ENCODE assay signal across 8 cellular contexts in the genomic region with DNA sequence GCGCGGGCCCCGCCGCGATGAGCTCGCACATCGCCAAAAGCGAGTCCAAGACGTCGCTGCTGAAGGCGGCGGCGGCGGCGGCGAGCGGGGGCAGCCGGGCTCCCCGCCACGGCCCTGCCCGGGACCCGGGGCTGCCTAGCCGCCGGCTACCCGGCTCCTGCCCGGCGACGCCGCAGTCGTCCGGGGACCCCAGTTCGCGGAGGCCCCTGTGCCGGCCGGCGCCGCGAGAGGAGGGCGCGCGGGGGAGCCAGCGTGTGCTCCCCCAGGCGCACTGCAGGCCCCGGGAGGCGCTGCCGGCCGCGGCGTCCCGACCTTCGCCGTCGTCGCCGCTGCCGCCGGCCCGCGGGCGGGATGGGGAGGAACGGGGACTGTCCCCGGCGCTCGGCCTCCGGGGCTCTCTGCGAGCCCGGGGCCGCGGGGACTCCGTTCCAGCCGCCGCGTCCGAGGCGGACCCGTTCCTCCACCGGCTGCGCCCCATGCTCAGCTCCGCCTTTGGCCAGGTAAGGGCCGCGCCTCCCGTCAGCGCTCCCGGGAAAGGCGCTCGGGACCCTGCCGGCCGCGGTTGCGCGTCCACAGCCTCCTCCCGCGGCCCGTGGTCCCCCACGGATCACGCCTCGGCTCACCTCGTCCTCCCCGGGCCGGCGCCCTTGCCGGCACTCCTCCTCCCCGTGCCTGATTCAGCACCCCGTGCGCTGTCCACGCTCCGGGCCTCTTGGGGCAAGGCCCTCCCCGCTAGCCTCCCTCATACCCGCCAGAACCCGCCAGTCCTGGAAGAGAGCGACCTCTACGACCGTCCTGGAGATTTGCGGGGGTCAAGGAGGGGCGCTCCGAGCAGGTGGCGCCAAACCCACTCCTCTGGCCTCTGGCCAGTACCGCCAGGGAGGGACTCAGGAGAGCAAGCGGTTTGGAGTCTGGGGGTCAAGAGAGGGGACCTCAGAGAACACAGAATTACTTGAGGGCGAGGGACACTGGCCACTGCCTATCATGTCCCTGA. TPM values are rescaled to one million over a fixed set of nuclear protein-coding genes. Genes with fewer than 3 reads are reported as not detected.
A peak's percentile ranks its signal among the peaks of the same experiment; 100 is the strongest.
DNase-seq lines count a peak whose midpoint lies in the region; ATAC-seq, FAIRE-seq and TF ChIP-seq lines count a peak whose summit lies in the region.

No MANE protein-coding gene starts in this region.

- intact Hi-C loops in endothelial cell of umbilical vein (cut with micrococcal nuclease), result loop anchor here (10.0 kb wide), 1 partner anchor 454 kb away; no protein-coding TSS in a partner anchor
- intact Hi-C loops in upper lobe of right lung (cut with DNase I), result no loop called here

- H3K27me3 ChIP-seq in DOHH2 (ENCODE audit: control insufficient read depth, low read length) (peaks cover 48% of the 10 kb centered on the region), MM.1S (replicated peaks; ENCODE audit: insufficient read depth, low read length) (peaks cover 15% of the 10 kb centered on the region; the same call in 1 of the 2 replicates), endothelial cell of umbilical vein (ENCODE audit: control insufficient read depth in 2 of 2, insufficient read depth in 2 of 2, low read length in 2 of 2) (peaks cover 46 to 51% of the 10 kb centered on the region in 2 experiments), upper lobe of right lung (peaks cover 59% of the 10 kb centered on the region)

- peak overlapping the region; percentile 94 for H3K4me2 ChIP-seq in DOHH2 (ENCODE audit: low read length)
- peak overlapping the region; percentile 52; the same call in 1 of the 2 replicates for H3K4me2 ChIP-seq in MM.1S (ENCODE audit: low read depth, low read length)
- H3K4me2 ChIP-seq in endothelial cell of umbilical vein (ENCODE audit: insufficient read depth, low read length), result peak overlapping the region; percentile 48

- H4K20me1 ChIP-seq in DOHH2 (ENCODE audit: control insufficient read depth, insufficient read depth, low read depth, low read length), result no peaks in the 10 kb centered on the region
- H4K20me1 ChIP-seq in MM.1S (ENCODE audit: insufficient read depth, low read length), result no peaks in the 10 kb centered on the region
- H4K20me1 ChIP-seq in endothelial cell of umbilical vein (replicated peaks; ENCODE audit: control insufficient read depth, extremely low read depth, insufficient read depth, low read length), result no peaks in the 10 kb centered on the region

- DNase-seq in MM.1S (peak; percentile 47), endothelial cell of umbilical vein (ENCODE audit: low read depth, low spot score) (peak; percentile 46), upper lobe of right lung (peak; percentile 83), NCI-H1092 treated with DMSO at 0.1 percent for 48 hours (lab: John Stamatoyannopoulos, UW) (no peak)
- peak; percentile 76 for DNase-seq in activated CD8-positive, alpha-beta memory T cell treated with anti-CD3 and anti-CD28 coated beads, Interleukin-2, amount 10 ng/mL, durations not matched to agents 7 days and 5 days
- DNase-seq in natural killer cell treated with Interleukin-12 subunit alpha and Interleukin-12 subunit beta and Interleukin-15 and Interleukin-18, amount 100 ng/mL, for 72 hours (ENCODE audit: low spot score), result no peak

- H3K36me3 Mint-ChIP-seq in activated CD8-positive, alpha-beta memory T cell treated with anti-CD3 and anti-CD28 coated beads, Interleukin-2, amount 10 ng/mL, durations not matched to agents 7 days and 5 days, result no peaks in the 10 kb centered on the region
- no peaks in the 10 kb centered on the region for H3K36me3 Mint-ChIP-seq in natural killer cell treated with Interleukin-12 subunit alpha and Interleukin-12 subunit beta and Interleukin-15 and Interleukin-18, amount 100 ng/mL, for 72 hours

- no peaks in the 10 kb centered on the region for H3K9me3 Mint-ChIP-seq in activated CD8-positive, alpha-beta memory T cell treated with anti-CD3 and anti-CD28 coated beads, Interleukin-2, amount 10 ng/mL, durations not matched to agents 7 days and 5 days (ENCODE audit: low read depth)
- H3K9me3 Mint-ChIP-seq in natural killer cell treated with Interleukin-12 subunit alpha and Interleukin-12 subunit beta and Interleukin-15 and Interleukin-18, amount 100 ng/mL, for 72 hours, result no peaks in the 10 kb centered on the region

- no peaks in the 10 kb centered on the region for H3K9me2 ChIP-seq in DOHH2 (replicated peaks; ENCODE audit: control insufficient read depth, low read length)
- no peaks in the 10 kb centered on the region for H3K9me2 ChIP-seq in MM.1S (replicated peaks; ENCODE audit: insufficient read depth, low read length)

- H3K4me3 Mint-ChIP-seq in activated CD8-positive, alpha-beta memory T cell treated with anti-CD3 and anti-CD28 coated beads, Interleukin-2, amount 10 ng/mL, durations not matched to agents 7 days and 5 days, result peak overlapping the region; percentile 45
- H3K4me3 Mint-ChIP-seq in natural killer cell treated with Interleukin-12 subunit alpha and Interleukin-12 subunit beta and Interleukin-15 and Interleukin-18, amount 100 ng/mL, for 72 hours, result peak overlapping the region; percentile 73

- no peak overlapping the region for H3K27ac Mint-ChIP-seq in activated CD8-positive, alpha-beta memory T cell treated with anti-CD3 and anti-CD28 coated beads, Interleukin-2, amount 10 ng/mL, durations not matched to agents 7 days and 5 days
- no peak overlapping the region for H3K27ac Mint-ChIP-seq in natural killer cell treated with Interleukin-12 subunit alpha and Interleukin-12 subunit beta and Interleukin-15 and Interleukin-18, amount 100 ng/mL, for 72 hours

- peaks cover 51% of the 10 kb centered on the region for H3K27me3 Mint-ChIP-seq in activated CD8-positive, alpha-beta memory T cell treated with anti-CD3 and anti-CD28 coated beads, Interleukin-2, amount 10 ng/mL, durations not matched to agents 7 days and 5 days
- H3K27me3 Mint-ChIP-seq in natural killer cell treated with Interleukin-12 subunit alpha and Interleukin-12 subunit beta and Interleukin-15 and Interleukin-18, amount 100 ng/mL, for 72 hours, result peaks cover 32 to 42% of the 10 kb centered on the region in 2 donors

- H3K79me2 ChIP-seq in DOHH2 (ENCODE audit: control insufficient read depth, low read length), result no peaks in the 10 kb centered on the region
- H3K79me2 ChIP-seq in MM.1S (ENCODE audit: low read length), result no peaks in the 10 kb centered on the region
- no peaks in the 10 kb centered on the region for H3K79me2 ChIP-seq in endothelial cell of umbilical vein (ENCODE audit: control insufficient read depth, insufficient read depth, low read length)

- no peak overlapping the region for H2AFZ ChIP-seq in MM.1S (ENCODE audit: low read length)
- H2AFZ ChIP-seq in endothelial cell of umbilical vein (ENCODE audit: low read depth, low read length), result no peak overlapping the region

- TF ChIP-seq CTCF in DOHH2 (IDR thresholded peaks at IDR 0.05; ENCODE audit: low read depth, low read length, poor library complexity, severe bottlenecking) (no peak), MM.1S (IDR thresholded peaks at IDR 0.05; ENCODE audit: low read length) (0 out of 2 replicates have a peak, but pooled peaks have one; percentile 5), endothelial cell of umbilical vein (IDR thresholded peaks at IDR 0.05; ENCODE audit: extremely low read depth in 1 of 2, insufficient read depth in 1 of 2, low read depth in 1 of 2, low read length in 2 of 2) (no peak), upper lobe of right lung (IDR thresholded peaks at IDR 0.05) (no peak)

- H3K9me1 ChIP-seq in endothelial cell of umbilical vein (replicated peaks; ENCODE audit: control insufficient read depth, extremely low read depth, insufficient read depth, low read length), result no peaks in the 10 kb centered on the region

- dilution Hi-C loops in endothelial cell of umbilical vein (cut with MboI; ENCODE audit: extremely low pct_ligation_motif_present, low sequenced_read_pairs), result no loop called here

- CTCF ChIA-PET in activated CD8-positive, alpha-beta memory T cell treated with anti-CD3 and anti-CD28 coated beads, Interleukin-2, amount 10 ng/mL, durations not matched to agents 7 days and 5 days (lab: Charles Lee), result interaction anchor here (1.0 to 3.8 kb wide), 6 partner anchors 8 to 330 kb away, joined by 3 to 20 read pairs (median 6); partner anchors contain the start of gene POP5
- CTCF ChIA-PET in endothelial cell of umbilical vein (lab: Charles Lee), result interaction anchor here (0.6 to 1.5 kb wide), 5 partner anchors 8 to 419 kb away, joined by 3 to 8 read pairs (median 4); no protein-coding TSS in a partner anchor

- H3K36me3 ChIP-seq in DOHH2 (ENCODE audit: control insufficient read depth, low read length) (no peaks in the 10 kb centered on the region), MM.1S (replicated peaks; ENCODE audit: insufficient read depth, low read length) (no peaks in the 10 kb centered on the region), endothelial cell of umbilical vein (ENCODE audit: control insufficient read depth in 2 of 2, extremely low read depth in 1 of 2, insufficient read depth in 2 of 2, low read length in 2 of 2) (no peaks in the 10 kb centered on the region), upper lobe of right lung (no peaks in the 10 kb centered on the region)

- H3K4me3 ChIP-seq in DOHH2 (ENCODE audit: low read length) (peak overlapping the region; percentile 75), MM.1S (ENCODE audit: low read length) (peak overlapping the region; percentile 31; the same call in 1 of the 2 replicates), endothelial cell of umbilical vein (replicated peaks in 1 of 3; ENCODE audit: insufficient read depth in 1 of 3, low read depth in 1 of 3, low read length in 3 of 3) (peak overlapping the region in 1 of 3 experiments; percentile 18), upper lobe of right lung (peak overlapping the region; percentile 39)

- H3K27ac ChIP-seq in DOHH2 (ENCODE audit: low read depth, low read length), result no peak overlapping the region
- no peak overlapping the region for H3K27ac ChIP-seq in MM.1S (ENCODE audit: low read length)
- H3K27ac ChIP-seq in endothelial cell of umbilical vein (ENCODE audit: insufficient read depth, low read depth, low read length), result no peak overlapping the region
- H3K27ac ChIP-seq in upper lobe of right lung, result no peak overlapping the region

- no peak for FAIRE-seq in endothelial cell of umbilical vein (lab: Jason Lieb, UNC)

- POLR2A ChIA-PET in endothelial cell of umbilical vein (lab: Charles Lee), result no interaction called here

- H3K4me1 Mint-ChIP-seq in activated CD8-positive, alpha-beta memory T cell treated with anti-CD3 and anti-CD28 coated beads, Interleukin-2, amount 10 ng/mL, durations not matched to agents 7 days and 5 days, result peaks cover 6% of the 10 kb centered on the region
- H3K4me1 Mint-ChIP-seq in natural killer cell treated with Interleukin-12 subunit alpha and Interleukin-12 subunit beta and Interleukin-15 and Interleukin-18, amount 100 ng/mL, for 72 hours (ENCODE audit: low read depth in 2 of 2), result peaks cover 6% of the 10 kb centered on the region in 2 donors

- no TSS peak for BruUV-seq in endothelial cell of umbilical vein (replicated peaks; lab: Mats Ljungman, UMichigan)

- H3F3A ChIP-seq in DOHH2 (ENCODE audit: control insufficient read depth, insufficient read depth) (no peaks in the 10 kb centered on the region), MM.1S (ENCODE audit: insufficient read depth, low read length) (no peaks in the 10 kb centered on the region)

- TF ChIP-seq POLR2A in endothelial cell of umbilical vein (IDR thresholded peaks at IDR 0.05; ENCODE audit: low read depth, low read length), result no peak

- H3K9me3 ChIP-seq in DOHH2 (ENCODE audit: control insufficient read depth, insufficient read depth, low read length) (no peaks in the 10 kb centered on the region), MM.1S (replicated peaks; ENCODE audit: insufficient read depth, low read length) (no peaks in the 10 kb centered on the region), endothelial cell of umbilical vein (replicated peaks; ENCODE audit: control insufficient read depth, insufficient read depth, low read length) (no peaks in the 10 kb centered on the region), upper lobe of right lung (no peaks in the 10 kb centered on the region)

- peak; percentile 31 for ATAC-seq in GM21529 (IDR thresholded peaks at IDR 0.05; ENCODE audit: unreplicated experiment)
- peak; percentile 76 for ATAC-seq in activated CD8-positive, alpha-beta memory T cell treated with anti-CD3 and anti-CD28 coated beads, Interleukin-2, amount 10 ng/mL, durations not matched to agents 7 days and 5 days
- peak; percentile 77 to 78 for ATAC-seq in natural killer cell treated with Interleukin-12 subunit alpha and Interleukin-12 subunit beta and Interleukin-15 and Interleukin-18, amount 100 ng/mL, for 72 hours
- peak; percentile 91 for ATAC-seq in upper lobe of right lung

- H3K4me1 ChIP-seq in DOHH2 (ENCODE audit: control insufficient read depth, low read length) (peaks cover 14% of the 10 kb centered on the region), MM.1S (ENCODE audit: low read length) (no peaks in the 10 kb centered on the region), endothelial cell of umbilical vein (ENCODE audit: control insufficient read depth, extremely low read depth, insufficient read depth, low read length) (peaks cover 3% of the 10 kb centered on the region), upper lobe of right lung (peaks cover 11% of the 10 kb centered on the region)

- H3K9ac ChIP-seq in MM.1S (ENCODE audit: low read length) (no peak overlapping the region), endothelial cell of umbilical vein (replicated peaks; ENCODE audit: extremely low read depth, insufficient read depth, low read length) (no peak overlapping the region)

RNA-seq across cellular contexts. Expression of gene CABP1, which starts 0.7 kb away (rescaled TPM):
- total RNA-seq in activated CD8-positive, alpha-beta memory T cell treated with anti-CD3 and anti-CD28 coated beads, Interleukin-2, amount 10 ng/mL, durations not matched to agents 7 days and 5 days, result not detected
- total RNA-seq in endothelial cell of umbilical vein, result 0.31 and 0.32 TPM in 2 replicates
- 0.07 TPM in 1 of 2 replicates, not detected in the other for polyA plus RNA-seq in endothelial cell of umbilical vein
- polyA plus RNA-seq in endothelial cell of umbilical vein (2011; cell fraction: cytosol; rRNA removed), result 0.03 TPM in 1 of 2 replicates, not detected in the other
- polyA plus RNA-seq in endothelial cell of umbilical vein (2011; cell fraction: nucleus; rRNA removed), result 0.12 and 0.13 TPM in 2 replicates
- polyA plus RNA-seq in endothelial cell of umbilical vein (2012), result 0.12 and 0.33 TPM in 2 replicates
- not detected in 2 replicates for polyA minus RNA-seq in endothelial cell of umbilical vein
- polyA minus RNA-seq in endothelial cell of umbilical vein (2011; cell fraction: cytosol; rRNA and poly(A)+ RNA removed), result not detected
- polyA minus RNA-seq in endothelial cell of umbilical vein (2011; cell fraction: nucleus; rRNA and poly(A)+ RNA removed), result not detected in 2 replicates
- under 1 TPM in 1 of 2 donors, not detected in 1; 0.24 TPM for total RNA-seq in natural killer cell treated with Interleukin-12 subunit alpha and Interleukin-12 subunit beta and Interleukin-15 and Interleukin-18, amount 100 ng/mL, for 72 hours
- total RNA-seq in upper lobe of right lung, result 0.23 TPM

RNA-seq across cellular contexts. Expression of gene MLEC, which starts 45.8 kb away (rescaled TPM):
- 10 to 100 TPM; 74.5 to 96.2 TPM for total RNA-seq in activated CD8-positive, alpha-beta memory T cell treated with anti-CD3 and anti-CD28 coated beads, Interleukin-2, amount 10 ng/mL, durations not matched to agents 7 days and 5 days
- total RNA-seq in endothelial cell of umbilical vein (132 and 144 TPM in 2 replicates), upper lobe of right lung (115 TPM)
- 18.6 and 28.4 TPM in 2 replicates for polyA plus RNA-seq in endothelial cell of umbilical vein
- 35.9 and 42.0 TPM in 2 replicates for polyA plus RNA-seq in endothelial cell of umbilical vein (2011; cell fraction: cytosol; rRNA removed)
- 25.5 and 36.7 TPM in 2 replicates for polyA plus RNA-seq in endothelial cell of umbilical vein (2011; cell fraction: nucleus; rRNA removed)
- 90.3 and 114 TPM in 2 replicates for polyA plus RNA-seq in endothelial cell of umbilical vein (2012)
- 81.1 and 97.0 TPM in 2 replicates for polyA minus RNA-seq in endothelial cell of umbilical vein
- polyA minus RNA-seq in endothelial cell of umbilical vein (2011; cell fraction: cytosol; rRNA and poly(A)+ RNA removed), result 33.7 TPM
- polyA minus RNA-seq in endothelial cell of umbilical vein (2011; cell fraction: nucleus; rRNA and poly(A)+ RNA removed), result 17.3 and 32.9 TPM in 2 replicates
- 100 to 1,000 TPM; 115 to 158 TPM for total RNA-seq in natural killer cell treated with Interleukin-12 subunit alpha and Interleukin-12 subunit beta and Interleukin-15 and Interleukin-18, amount 100 ng/mL, for 72 hours

RNA-seq across cellular contexts. Expression of gene POP5, which starts 59.9 kb away (rescaled TPM):
- total RNA-seq in activated CD8-positive, alpha-beta memory T cell treated with anti-CD3 and anti-CD28 coated beads, Interleukin-2, amount 10 ng/mL, durations not matched to agents 7 days and 5 days, result 10 to 100 TPM; 63.1 to 65.1 TPM
- 25.7 and 30.5 TPM in 2 replicates for total RNA-seq in endothelial cell of umbilical vein
- polyA plus RNA-seq in endothelial cell of umbilical vein, result 56.7 and 60.2 TPM in 2 replicates
- polyA plus RNA-seq in endothelial cell of umbilical vein (2011; cell fraction: cytosol; rRNA removed), result 62.8 and 72.3 TPM in 2 replicates
- polyA plus RNA-seq in endothelial cell of umbilical vein (2011; cell fraction: nucleus; rRNA removed), result 49.2 and 66.6 TPM in 2 replicates
- 42.8 and 52.7 TPM in 2 replicates for polyA plus RNA-seq in endothelial cell of umbilical vein (2012)
- 15.9 and 19.2 TPM in 2 replicates for polyA minus RNA-seq in endothelial cell of umbilical vein
- polyA minus RNA-seq in endothelial cell of umbilical vein (2011; cell fraction: cytosol; rRNA and poly(A)+ RNA removed), result 50.0 TPM
- 9.8 and 10.7 TPM in 2 replicates for polyA minus RNA-seq in endothelial cell of umbilical vein (2011; cell fraction: nucleus; rRNA and poly(A)+ RNA removed)
- total RNA-seq in natural killer cell treated with Interleukin-12 subunit alpha and Interleukin-12 subunit beta and Interleukin-15 and Interleukin-18, amount 100 ng/mL, for 72 hours, result 10 to 100 TPM; 51.2 to 69.4 TPM
- 41.1 TPM for total RNA-seq in upper lobe of right lung

Comparison
In these comparisons a context has a peak if more than half of its experiments do, and no peak if none do; other contexts are left out.
1. ATAC-seq: peak in every context shown above with its lines; median percentile 91 in upper lobe of right lung; 78 in natural killer cell treated with Interleukin-12 subunit alpha and Interleukin-12 subunit beta and Interleukin-15 and Interleukin-18, amount 100 ng/mL, for 72 hours; 76 in activated CD8-positive, alpha-beta memory T cell treated with anti-CD3 and anti-CD28 coated beads, Interleukin-2, amount 10 ng/mL, durations not matched to agents 7 days and 5 days; 31 in GM21529.
2. DNase-seq: peak in MM.1S (single experiment), activated CD8-positive, alpha-beta memory T cell treated with anti-CD3 and anti-CD28 coated beads, Interleukin-2, amount 10 ng/mL, durations not matched to agents 7 days and 5 days (single experiment), endothelial cell of umbilical vein (single experiment) and upper lobe of right lung (single experiment); none in natural killer cell treated with Interleukin-12 subunit alpha and Interleukin-12 subunit beta and Interleukin-15 and Interleukin-18, amount 100 ng/mL, for 72 hours (single experiment) and NCI-H1092 treated with DMSO at 0.1 percent for 48 hours (single experiment).
3. Peak in every context shown above with its lines, with median percentiles within 50 percentile points of each other: H3K4me2 ChIP-seq.